15 cellular contexts compared by ENCODE assay signal in the genomic region with DNA sequence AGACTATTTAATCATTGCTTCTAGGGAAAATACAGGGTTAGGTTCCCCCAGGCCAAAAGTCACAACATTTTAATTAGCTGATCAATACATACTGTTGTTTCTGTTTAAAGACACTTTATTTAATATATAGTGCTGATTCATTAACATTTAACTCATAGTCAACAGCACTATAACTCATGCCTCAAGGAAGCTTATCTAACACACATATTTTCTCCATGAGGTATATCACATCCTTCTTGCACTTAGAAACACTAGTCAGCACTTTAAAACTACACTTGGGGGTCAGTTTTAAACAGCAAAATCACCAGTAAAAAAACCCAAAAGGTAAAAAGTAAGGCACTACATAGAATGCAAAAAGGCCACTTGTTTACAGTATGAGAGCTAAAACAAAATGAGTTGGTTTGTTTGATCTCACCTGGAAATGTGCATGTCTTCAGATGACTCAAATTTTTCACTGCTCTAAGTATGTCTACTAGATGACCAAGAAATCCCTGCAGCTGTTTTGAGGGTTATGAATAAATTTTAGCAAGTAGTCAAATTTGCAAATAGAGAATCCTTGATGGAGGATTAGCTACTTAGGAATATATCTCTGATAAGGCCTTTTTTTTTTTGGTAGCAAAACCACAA. TPM values are rescaled to one million over a fixed set of nuclear protein-coding genes. Genes with fewer than 3 reads are reported as not detected.
A peak's percentile ranks its signal among the peaks of the same experiment; 100 is the strongest.
DNase-seq lines count a peak whose midpoint lies in the region; ATAC-seq and TF ChIP-seq lines count a peak whose summit lies in the region.
"Had no signal": no experiment of that assay in that cellular context is flagged by ENCODE, and none has a peak within 500 bp of the region (broad histone marks: within the 10 kb centered on the region; RNA-seq: fewer than 3 reads in every experiment).

No MANE protein-coding gene starts in this region.

- no peaks in the 10 kb centered on the region for H3K27me3 Mint-ChIP-seq in naive thymus-derived CD4-positive, alpha-beta T cell

- no peak overlapping the region for H3K4me3 ChIP-seq in cardiac fibroblast (replicated peaks in 1 of 2; ENCODE audit: low read depth in 2 of 2, low read length in 2 of 2)
- no peak overlapping the region for H3K4me3 ChIP-seq in naive thymus-derived CD4-positive, alpha-beta T cell (ENCODE audit: low read length)
- H3K4me3 ChIP-seq: BLaER1 treated with 17β-estradiol and CSF1 and Interleukin-3, amounts not matched to agents 10 nM and 100 nM; esophagus squamous epithelium; suprapubic skin had no signal

- peak; percentile 40 for DNase-seq in EH (ENCODE audit: low read depth)
- peak; percentile 77 for DNase-seq in NCI-H226
- peak; percentile 49 to 50 for DNase-seq in cardiac fibroblast (ENCODE audit: low read depth in 2 of 2)
- no peak for DNase-seq in naive thymus-derived CD4-positive, alpha-beta T cell
- no peak for DNase-seq in medulla oblongata (ENCODE audit: extremely low spot score)
- DNase-seq in middle frontal gyrus (ENCODE audit: extremely low spot score, low spot score): no peak
- DNase-seq: activated gamma-delta T cell, esophagus squamous epithelium, left ventricle myocardium superior, NCI-H1930, nephron progenitor cell had no signal

- H3K36me3 Mint-ChIP-seq in naive thymus-derived CD4-positive, alpha-beta T cell: peaks cover 18 to 55% (median 47%) of the 10 kb centered on the region in 5 donors

- TF ChIP-seq CTCF in cardiac fibroblast (IDR thresholded peaks at IDR 0.05; ENCODE audit: low read depth, low read length): no peak

- no peak overlapping the region for H3K4me3 Mint-ChIP-seq in naive thymus-derived CD4-positive, alpha-beta T cell
- H3K4me3 Mint-ChIP-seq: nephron progenitor cell had no signal

- H3K27ac Mint-ChIP-seq in naive thymus-derived CD4-positive, alpha-beta T cell: peak overlapping the region in 5 of 9 donors; percentile 9 to 80 (median 50)
- H3K27ac Mint-ChIP-seq: nephron progenitor cell had no signal

- CTCF ChIA-PET in naive thymus-derived CD4-positive, alpha-beta T cell (lab: Charles Lee): interaction anchor here (0.7 kb wide), 1 partner anchor 46 kb away, joined by 4 read pairs; no protein-coding TSS in a partner anchor

- H3K36me3 ChIP-seq in naive thymus-derived CD4-positive, alpha-beta T cell (ENCODE audit: control insufficient read depth in 2 of 3, insufficient read depth in 3 of 3, low read length in 3 of 3): peaks cover 6 to 46% (median 35%) of the 10 kb centered on the region in 3 experiments

- no peak for ATAC-seq in naive thymus-derived CD4-positive, alpha-beta T cell
- no peak for ATAC-seq in GM19035 (IDR thresholded peaks at IDR 0.05; ENCODE audit: unreplicated experiment)
- ATAC-seq: left ventricle myocardium superior, Panc1 had no signal

- peaks cover 0 to 7% of the 10 kb centered on the region in 2 donors for H3K4me1 ChIP-seq in naive thymus-derived CD4-positive, alpha-beta T cell (ENCODE audit: control insufficient read depth in 2 of 2, insufficient read depth in 2 of 2, low read length in 2 of 2)
- H3K4me1 ChIP-seq: BLaER1 treated with 17β-estradiol and CSF1 and Interleukin-3, amounts not matched to agents 10 nM and 100 nM; esophagus squamous epithelium; suprapubic skin had no signal

- peaks cover 0 to 2% (median 0%) of the 10 kb centered on the region in 11 donors for H3K9me3 Mint-ChIP-seq in naive thymus-derived CD4-positive, alpha-beta T cell

- POLR2A ChIA-PET in naive thymus-derived CD4-positive, alpha-beta T cell (lab: Charles Lee): no interaction called here

- no peaks in the 10 kb centered on the region for H3K9me3 ChIP-seq in naive thymus-derived CD4-positive, alpha-beta T cell (ENCODE audit: control insufficient read depth in 2 of 3, low read length in 3 of 3)
- H3K9me3 ChIP-seq: esophagus squamous epithelium, suprapubic skin had no signal

- peaks cover 0 to 17% (median 1%) of the 10 kb centered on the region in 7 donors for H3K4me1 Mint-ChIP-seq in naive thymus-derived CD4-positive, alpha-beta T cell
- H3K4me1 Mint-ChIP-seq: nephron progenitor cell had no signal

- H3K27me3 ChIP-seq in naive thymus-derived CD4-positive, alpha-beta T cell (ENCODE audit: control insufficient read depth in 2 of 2, insufficient read depth in 2 of 2, low read length in 2 of 2): no peaks in the 10 kb centered on the region
- H3K27me3 ChIP-seq: BLaER1 treated with 17β-estradiol and CSF1 and Interleukin-3, amounts not matched to agents 10 nM and 100 nM; esophagus squamous epithelium; suprapubic skin had no signal

- intact Hi-C loops in naive thymus-derived CD4-positive, alpha-beta T cell (cut with micrococcal nuclease): loop anchor here in 1 of 2 donors (5.0 kb wide), 1 partner anchor 206 kb away; no protein-coding TSS in a partner anchor

- H3K27ac ChIP-seq in naive thymus-derived CD4-positive, alpha-beta T cell (ENCODE audit: low read depth, low read length): no peak overlapping the region
- H3K27ac ChIP-seq: BLaER1 treated with 17β-estradiol and CSF1 and Interleukin-3, amounts not matched to agents 10 nM and 100 nM; esophagus squamous epithelium; suprapubic skin had no signal

RNA-seq across cellular contexts. Expression of a gene that starts 54.1 kb away (rescaled TPM):
- total RNA-seq in naive thymus-derived CD4-positive, alpha-beta T cell: 1 to 10 TPM; 2.2 to 9.3 (median 6.8) TPM
- polyA plus RNA-seq in naive thymus-derived CD4-positive, alpha-beta T cell: 1 to 10 TPM; 3.9 to 4.8 TPM

Comparison
In these comparisons a context has a peak if more than half of its experiments do, and no peak if none do; other contexts are left out.
1. DNase-seq: peak in EH (single experiment), NCI-H226 (single experiment) and cardiac fibroblast (2 of 2); none in naive thymus-derived CD4-positive, alpha-beta T cell (0 of 9), medulla oblongata (single experiment) and middle frontal gyrus (single experiment).